ENCODE assay signal across 1 cellular context in the genomic region with DNA sequence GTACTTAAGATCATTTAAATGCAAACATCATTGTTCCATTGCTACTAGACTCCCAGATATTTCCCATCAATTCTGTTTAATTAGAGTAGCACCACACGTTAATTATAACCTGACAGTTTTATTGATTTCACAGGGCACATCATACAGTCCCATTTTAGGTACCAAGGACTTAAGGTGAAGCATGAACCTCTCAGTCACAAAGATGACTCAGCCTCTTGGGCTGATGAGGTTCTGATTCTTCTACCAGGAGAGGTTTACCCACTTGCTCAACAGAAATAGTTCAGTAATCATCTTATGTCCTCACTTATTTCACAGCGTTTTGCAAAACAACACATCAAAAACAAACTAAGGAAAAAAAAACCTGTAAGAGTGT.
TF ChIP-seq lines count a peak whose summit lies in the region.

No MANE protein-coding gene starts in this region.

TF ChIP-seq in HEK293, 187 proteins besides CTCF, POLR2A, EP300 and RAD21 (continued from another document):
- TF ChIP-seq, protein P1, sequence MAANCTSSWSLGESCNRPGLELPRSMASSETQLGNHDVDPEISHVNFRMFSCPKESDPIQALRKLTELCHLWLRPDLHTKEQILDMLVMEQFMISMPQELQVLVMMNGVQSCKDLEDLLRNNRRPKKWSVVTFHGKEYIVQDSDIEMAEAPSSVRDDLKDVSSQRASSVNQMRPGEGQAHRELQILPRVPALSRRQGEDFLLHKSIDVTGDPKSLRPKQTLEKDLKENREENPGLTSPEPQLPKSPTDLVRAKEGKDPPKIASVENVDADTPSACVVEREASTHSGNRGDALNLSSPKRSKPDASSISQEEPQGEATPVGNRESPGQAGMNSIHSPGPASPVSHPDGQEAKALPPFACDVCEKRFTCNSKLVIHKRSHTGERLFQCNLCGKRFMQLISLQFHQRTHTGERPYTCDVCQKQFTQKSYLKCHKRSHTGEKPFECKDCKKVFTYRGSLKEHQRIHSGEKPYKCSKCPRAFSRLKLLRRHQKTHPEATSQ (tag by site-specific recombination; IDR thresholded peaks at IDR 0.05), result no peak
- no peak for TF ChIP-seq ZNF211 (tag by site-specific recombination; IDR thresholded peaks at IDR 0.05; ENCODE audit: low read depth)
- TF ChIP-seq ZNF239 (tag by site-specific recombination; IDR thresholded peaks at IDR 0.05), result no peak
- no peak for TF ChIP-seq ZNF391 (tag by site-specific recombination; IDR thresholded peaks at IDR 0.05; ENCODE audit: borderline replicate concordance, low read depth)
- TF ChIP-seq ZNF571 (tag by site-specific recombination; IDR thresholded peaks at IDR 0.05), result no peak
- TF ChIP-seq ZNF76 (tag by site-specific recombination; IDR thresholded peaks at IDR 0.05; ENCODE audit: borderline replicate concordance, low read depth), result no peak
- TF ChIP-seq, protein P2, sequence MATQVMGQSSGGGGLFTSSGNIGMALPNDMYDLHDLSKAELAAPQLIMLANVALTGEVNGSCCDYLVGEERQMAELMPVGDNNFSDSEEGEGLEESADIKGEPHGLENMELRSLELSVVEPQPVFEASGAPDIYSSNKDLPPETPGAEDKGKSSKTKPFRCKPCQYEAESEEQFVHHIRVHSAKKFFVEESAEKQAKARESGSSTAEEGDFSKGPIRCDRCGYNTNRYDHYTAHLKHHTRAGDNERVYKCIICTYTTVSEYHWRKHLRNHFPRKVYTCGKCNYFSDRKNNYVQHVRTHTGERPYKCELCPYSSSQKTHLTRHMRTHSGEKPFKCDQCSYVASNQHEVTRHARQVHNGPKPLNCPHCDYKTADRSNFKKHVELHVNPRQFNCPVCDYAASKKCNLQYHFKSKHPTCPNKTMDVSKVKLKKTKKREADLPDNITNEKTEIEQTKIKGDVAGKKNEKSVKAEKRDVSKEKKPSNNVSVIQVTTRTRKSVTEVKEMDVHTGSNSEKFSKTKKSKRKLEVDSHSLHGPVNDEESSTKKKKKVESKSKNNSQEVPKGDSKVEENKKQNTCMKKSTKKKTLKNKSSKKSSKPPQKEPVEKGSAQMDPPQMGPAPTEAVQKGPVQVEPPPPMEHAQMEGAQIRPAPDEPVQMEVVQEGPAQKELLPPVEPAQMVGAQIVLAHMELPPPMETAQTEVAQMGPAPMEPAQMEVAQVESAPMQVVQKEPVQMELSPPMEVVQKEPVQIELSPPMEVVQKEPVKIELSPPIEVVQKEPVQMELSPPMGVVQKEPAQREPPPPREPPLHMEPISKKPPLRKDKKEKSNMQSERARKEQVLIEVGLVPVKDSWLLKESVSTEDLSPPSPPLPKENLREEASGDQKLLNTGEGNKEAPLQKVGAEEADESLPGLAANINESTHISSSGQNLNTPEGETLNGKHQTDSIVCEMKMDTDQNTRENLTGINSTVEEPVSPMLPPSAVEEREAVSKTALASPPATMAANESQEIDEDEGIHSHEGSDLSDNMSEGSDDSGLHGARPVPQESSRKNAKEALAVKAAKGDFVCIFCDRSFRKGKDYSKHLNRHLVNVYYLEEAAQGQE (tag by site-specific recombination; IDR thresholded peaks at IDR 0.05), result no peak
- TF ChIP-seq, protein P3, sequence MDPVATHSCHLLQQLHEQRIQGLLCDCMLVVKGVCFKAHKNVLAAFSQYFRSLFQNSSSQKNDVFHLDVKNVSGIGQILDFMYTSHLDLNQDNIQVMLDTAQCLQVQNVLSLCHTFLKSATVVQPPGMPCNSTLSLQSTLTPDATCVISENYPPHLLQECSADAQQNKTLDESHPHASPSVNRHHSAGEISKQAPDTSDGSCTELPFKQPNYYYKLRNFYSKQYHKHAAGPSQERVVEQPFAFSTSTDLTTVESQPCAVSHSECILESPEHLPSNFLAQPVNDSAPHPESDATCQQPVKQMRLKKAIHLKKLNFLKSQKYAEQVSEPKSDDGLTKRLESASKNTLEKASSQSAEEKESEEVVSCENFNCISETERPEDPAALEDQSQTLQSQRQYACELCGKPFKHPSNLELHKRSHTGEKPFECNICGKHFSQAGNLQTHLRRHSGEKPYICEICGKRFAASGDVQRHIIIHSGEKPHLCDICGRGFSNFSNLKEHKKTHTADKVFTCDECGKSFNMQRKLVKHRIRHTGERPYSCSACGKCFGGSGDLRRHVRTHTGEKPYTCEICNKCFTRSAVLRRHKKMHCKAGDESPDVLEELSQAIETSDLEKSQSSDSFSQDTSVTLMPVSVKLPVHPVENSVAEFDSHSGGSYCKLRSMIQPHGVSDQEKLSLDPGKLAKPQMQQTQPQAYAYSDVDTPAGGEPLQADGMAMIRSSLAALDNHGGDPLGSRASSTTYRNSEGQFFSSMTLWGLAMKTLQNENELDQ (tag by site-specific recombination; IDR thresholded peaks at IDR 0.05; ENCODE audit: low read depth), result no peak
- no peak for TF ChIP-seq ZNF596 (tag by site-specific recombination; IDR thresholded peaks at IDR 0.05)
- TF ChIP-seq, protein P4, sequence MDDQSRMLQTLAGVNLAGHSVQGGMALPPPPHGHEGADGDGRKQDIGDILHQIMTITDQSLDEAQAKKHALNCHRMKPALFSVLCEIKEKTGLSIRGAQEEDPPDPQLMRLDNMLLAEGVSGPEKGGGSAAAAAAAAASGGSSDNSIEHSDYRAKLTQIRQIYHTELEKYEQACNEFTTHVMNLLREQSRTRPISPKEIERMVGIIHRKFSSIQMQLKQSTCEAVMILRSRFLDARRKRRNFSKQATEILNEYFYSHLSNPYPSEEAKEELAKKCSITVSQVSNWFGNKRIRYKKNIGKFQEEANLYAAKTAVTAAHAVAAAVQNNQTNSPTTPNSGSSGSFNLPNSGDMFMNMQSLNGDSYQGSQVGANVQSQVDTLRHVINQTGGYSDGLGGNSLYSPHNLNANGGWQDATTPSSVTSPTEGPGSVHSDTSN (CRISPR knock-in tag; IDR thresholded peaks at IDR 0.05), result no peak
- no peak for TF ChIP-seq ZFP41 (tag by site-specific recombination; IDR thresholded peaks at IDR 0.05; ENCODE audit: borderline replicate concordance)
- no peak for TF ChIP-seq ZNF530 (tag by site-specific recombination; IDR thresholded peaks at IDR 0.05; ENCODE audit: low read depth)
- no peak for TF ChIP-seq ZNF223 (tag by site-specific recombination; IDR thresholded peaks at IDR 0.05)
- TF ChIP-seq HOXD13 (CRISPR knock-in tag; IDR thresholded peaks at IDR 0.05; ENCODE audit: borderline replicate concordance), result 0 out of 2 replicates have a peak, but pooled peaks have one; percentile 38
- peak; percentile 42; the same call in 1 of the 2 replicates for TF ChIP-seq ZNF366 (tag by site-specific recombination; conservative IDR thresholded peaks at IDR 0.05)
